27 cellular contexts compared by ENCODE assay signal in genomic region chr13:35898041-35898440, GRCh38.
"Had no signal": no experiment of that assay in that cellular context is flagged by ENCODE, and none has a peak within 500 bp of the region (broad histone marks: within the 10 kb centered on the region; RNA-seq: fewer than 3 reads in every experiment).

No MANE protein-coding gene starts in this region.

- H3K27me3 Mint-ChIP-seq: stimulated activated naive B cell treated with anti-CD40 and anti-IgM and Interleukin-4, amounts not matched to agents 10 μg/mL and 1 μg/mL and 100 μg/mL, for 72 hours; stimulated activated naive CD8-positive, alpha-beta T cell treated with anti-CD3 and anti-CD28 coated beads, Interleukin-15, amount 100 ng/mL, for 72 hours; stimulated activated naive CD8-positive, alpha-beta T cell treated with anti-CD3 and anti-CD28 coated beads, Interleukin-15, Interleukin-2, amounts not matched to agents 100 ng/mL and 50 ng/mL, for 24 hours had no signal

- H3K36me3 ChIP-seq: stomach, suprapubic skin, thoracic aorta, thyroid gland, tibial artery, transverse colon, upper lobe of left lung, uterus, vagina had no signal

- H3K36me3 Mint-ChIP-seq: stimulated activated effector memory CD8-positive, alpha-beta T cell treated with anti-CD3 and anti-CD28 coated beads, Interleukin-12 subunit alpha, Interleukin-12 subunit beta, amount 100 ng/mL, for 72 hours; stimulated activated memory B cell treated with anti-CD40 and anti-IgM and Interleukin-4, amounts not matched to agents 10 μg/mL and 1 μg/mL and 100 μg/mL, for 72 hours; stimulated activated naive B cell treated with anti-CD40 and anti-IgM and Interleukin-4, amounts not matched to agents 10 μg/mL and 1 μg/mL and 100 μg/mL, for 72 hours; type B pancreatic cell had no signal

- H3K9me3 Mint-ChIP-seq: stimulated activated naive CD8-positive, alpha-beta T cell treated with anti-CD3 and anti-CD28 coated beads, Interleukin-15, amount 100 ng/mL, for 72 hours had no signal

- H3K9me3 ChIP-seq: stomach, suprapubic skin, testis, thoracic aorta, thyroid gland, tibial artery, tibial nerve, transverse colon, upper lobe of left lung, uterus, vagina had no signal

- H3K27ac Mint-ChIP-seq: stimulated activated effector memory CD8-positive, alpha-beta T cell treated with anti-CD3 and anti-CD28 coated beads, Interleukin-12 subunit alpha, Interleukin-12 subunit beta, amount 100 ng/mL, for 72 hours; stimulated activated memory B cell treated with anti-CD40 and anti-IgM and Interleukin-4, amounts not matched to agents 10 μg/mL and 1 μg/mL and 100 μg/mL, for 72 hours; stimulated activated naive B cell treated with anti-CD40 and anti-IgM and Interleukin-4, amounts not matched to agents 10 μg/mL and 1 μg/mL and 100 μg/mL, for 72 hours; stimulated activated naive CD8-positive, alpha-beta T cell treated with anti-CD3 and anti-CD28 coated beads, Interleukin-15, amount 100 ng/mL, for 72 hours; stimulated activated naive CD8-positive, alpha-beta T cell treated with anti-CD3 and anti-CD28 coated beads, Interleukin-15, Interleukin-2, amounts not matched to agents 100 ng/mL and 50 ng/mL, for 24 hours; type B pancreatic cell had no signal

- H3K4me1 ChIP-seq: stomach, suprapubic skin, testis, thyroid gland, tibial nerve, transverse colon, upper lobe of left lung, uterus, vagina had no signal

- DNase-seq: stimulated activated CD4-positive, alpha-beta T cell treated with anti-CD3 and anti-CD28 coated beads, Interleukin-2, amount 100 ng/mL, for 24 hours; stimulated activated CD4-positive, alpha-beta T cell treated with anti-CD3 and anti-CD28 coated beads, Interleukin-2, amount 100 ng/mL, for 48 hours; stimulated activated CD4-positive, alpha-beta T cell treated with anti-CD3 and anti-CD28 coated beads, Interleukin-4, amount 100 ng/mL, for 1 hour; stimulated activated CD4-positive, alpha-beta T cell treated with anti-CD3 and anti-CD28 coated beads, Interleukin-4, amount 100 ng/mL, for 24 hours; stimulated activated CD8-positive, alpha-beta memory T cell treated with anti-CD3 and anti-CD28 coated beads, Interleukin-4, amount 100 ng/mL, for 48 hours; stimulated activated naive B cell treated with anti-CD40 and anti-IgM and Interleukin-4, amounts not matched to agents 10 μg/mL and 1 μg/mL and 100 μg/mL, for 72 hours; stimulated activated naive CD4-positive, alpha-beta T cell; stimulated activated naive CD4-positive, alpha-beta T cell treated with Interleukin-2 at 50 U/mL for 16 hours; stimulated activated naive CD8-positive, alpha-beta T cell treated with anti-CD3 and anti-CD28 coated beads, Interleukin-15, amount 100 ng/mL, for 72 hours; stimulated activated naive CD8-positive, alpha-beta T cell treated with anti-CD3 and anti-CD28 coated beads, Interleukin-15, Interleukin-2, amounts not matched to agents 100 U/mL and 50 U/mL, for 24 hours; stomach; substantia nigra; testis; thyroid gland; tibial artery; transverse colon; trophoblast cell; upper lobe of left lung; uterus had no signal

- H3K4me1 Mint-ChIP-seq: stimulated activated effector memory CD8-positive, alpha-beta T cell treated with anti-CD3 and anti-CD28 coated beads, Interleukin-12 subunit alpha, Interleukin-12 subunit beta, amount 100 ng/mL, for 72 hours; stimulated activated memory B cell treated with anti-CD40 and anti-IgM and Interleukin-4, amounts not matched to agents 10 μg/mL and 1 μg/mL and 100 μg/mL, for 72 hours; stimulated activated naive B cell treated with anti-CD40 and anti-IgM and Interleukin-4, amounts not matched to agents 10 μg/mL and 1 μg/mL and 100 μg/mL, for 72 hours; stimulated activated naive CD8-positive, alpha-beta T cell treated with anti-CD3 and anti-CD28 coated beads, Interleukin-15, amount 100 ng/mL, for 72 hours had no signal

- H3K4me3 ChIP-seq: stomach, suprapubic skin, testis, thoracic aorta, thyroid gland, tibial artery, tibial nerve, transverse colon, upper lobe of left lung, uterus, vagina had no signal

- H3K4me3 Mint-ChIP-seq: stimulated activated effector memory CD8-positive, alpha-beta T cell treated with anti-CD3 and anti-CD28 coated beads, Interleukin-12 subunit alpha, Interleukin-12 subunit beta, amount 100 ng/mL, for 72 hours; stimulated activated memory B cell treated with anti-CD40 and anti-IgM and Interleukin-4, amounts not matched to agents 10 μg/mL and 1 μg/mL and 100 μg/mL, for 72 hours; stimulated activated naive B cell treated with anti-CD40 and anti-IgM and Interleukin-4, amounts not matched to agents 10 μg/mL and 1 μg/mL and 100 μg/mL, for 72 hours; stimulated activated naive CD8-positive, alpha-beta T cell treated with anti-CD3 and anti-CD28 coated beads, Interleukin-15, amount 100 ng/mL, for 72 hours; stimulated activated naive CD8-positive, alpha-beta T cell treated with anti-CD3 and anti-CD28 coated beads, Interleukin-15, Interleukin-2, amounts not matched to agents 100 ng/mL and 50 ng/mL, for 24 hours; type B pancreatic cell had no signal

- H3K27ac ChIP-seq: stomach, suprapubic skin, testis, thoracic aorta, thyroid gland, tibial artery, tibial nerve, transverse colon, upper lobe of left lung, uterus, vagina had no signal

- ATAC-seq: stimulated activated effector memory CD8-positive, alpha-beta T cell treated with anti-CD3 and anti-CD28 coated beads, Interleukin-12 subunit alpha, Interleukin-12 subunit beta, amount 100 ng/mL, for 72 hours; stimulated activated memory B cell treated with anti-CD40 and anti-IgM and Interleukin-4, amounts not matched to agents 10 μg/mL and 1 μg/mL and 100 μg/mL, for 72 hours; stimulated activated naive B cell treated with anti-CD40 and anti-IgM and Interleukin-4, amounts not matched to agents 10 μg/mL and 1 μg/mL and 100 μg/mL, for 72 hours; stimulated activated naive CD8-positive, alpha-beta T cell treated with anti-CD3 and anti-CD28 coated beads, Interleukin-15, amount 100 ng/mL, for 72 hours; stimulated activated naive CD8-positive, alpha-beta T cell treated with anti-CD3 and anti-CD28 coated beads, Interleukin-15, Interleukin-2, amounts not matched to agents 100 U/mL and 50 U/mL, for 24 hours had no signal

- H3K27me3 ChIP-seq: stomach, suprapubic skin, testis, thyroid gland, tibial artery, tibial nerve, transverse colon, upper lobe of left lung, uterus, vagina had no signal
